ENCODE assay signal across 10 cellular contexts in genomic region chr9:126523621-126524111, GRCh38.
DNase-seq lines count a peak whose midpoint lies in the region; ATAC-seq and TF ChIP-seq lines count a peak whose summit lies in the region.
"Had no signal": no experiment of that assay in that cellular context is flagged by ENCODE, and none has a peak within 500 bp of the region (broad histone marks: within the 10 kb centered on the region; RNA-seq: fewer than 3 reads in every experiment).

No MANE protein-coding gene starts in this region.

- peaks cover 34% of the 10 kb centered on the region for H3K4me1 Mint-ChIP-seq in activated naive CD8-positive, alpha-beta T cell treated with anti-CD3 and anti-CD28 coated beads, Interleukin-2, amount 50 U/mL, for 24 hours

- TF ChIP-seq POLR2A in NB4 (IDR thresholded peaks at IDR 0.05; ENCODE audit: extremely low read depth, insufficient read length) = no peak

- no peaks in the 10 kb centered on the region for H3K9me3 Mint-ChIP-seq in activated naive CD8-positive, alpha-beta T cell treated with anti-CD3 and anti-CD28 coated beads, Interleukin-2, amount 50 U/mL, for 24 hours
- H3K9me3 Mint-ChIP-seq: endodermal cell had no signal

- DNase-seq in CD1c-positive myeloid dendritic cell (ENCODE audit: extremely low spot score) (peak; percentile 88), NB4 (ENCODE audit: low read depth) (peak; percentile 30), mucosa of descending colon (peak in 1 of 3 donors; percentile 44)
- DNase-seq in activated naive CD8-positive, alpha-beta T cell treated with anti-CD3 and anti-CD28 coated beads, Interleukin-2, amount 50 U/mL, for 24 hours = peak; percentile 41
- DNase-seq in NK-92 treated with Interleukin-12 subunit alpha and Interleukin-12 subunit beta, amount 100 ng/mL, for 24 hours (lab: John Stamatoyannopoulos, UW) = no peak
- DNase-seq: NCI-H1694 had no signal

- peaks cover 44% of the 10 kb centered on the region for H3K27me3 Mint-ChIP-seq in activated naive CD8-positive, alpha-beta T cell treated with anti-CD3 and anti-CD28 coated beads, Interleukin-2, amount 50 U/mL, for 24 hours

- no peaks in the 10 kb centered on the region for H3K9me3 ChIP-seq in mucosa of descending colon

- H3K36me3 ChIP-seq in mucosa of descending colon (ENCODE audit: low read depth) = no peaks in the 10 kb centered on the region

- H3K4me3 Mint-ChIP-seq in activated naive CD8-positive, alpha-beta T cell treated with anti-CD3 and anti-CD28 coated beads, Interleukin-2, amount 50 U/mL, for 24 hours = peak overlapping the region; percentile 50
- H3K4me3 Mint-ChIP-seq: endodermal cell had no signal

- TF ChIP-seq CTCF in NB4 (IDR thresholded peaks at IDR 0.05; ENCODE audit: low read depth, low read length) (no peak), mucosa of descending colon (IDR thresholded peaks at IDR 0.05) (no peak)

- H3K4me3 ChIP-seq in NB4 (ENCODE audit: low read depth, low read length) (no peak overlapping the region), mucosa of descending colon (no peak overlapping the region)

- peaks cover 2% of the 10 kb centered on the region for H3K4me1 ChIP-seq in mucosa of descending colon (ENCODE audit: low read depth)

- intact Hi-C loops in mucosa of descending colon (cut with DNase I, micrococcal nuclease) = no loop called here

- ATAC-seq in activated naive CD8-positive, alpha-beta T cell treated with anti-CD3 and anti-CD28 coated beads, Interleukin-2, amount 50 U/mL, for 24 hours = peak; percentile 75
- ATAC-seq in mucosa of descending colon = peak; percentile 59
- ATAC-seq in HG03175 (IDR thresholded peaks at IDR 0.05; ENCODE audit: unreplicated experiment) = no peak
- ATAC-seq in HG03432 (IDR thresholded peaks at IDR 0.05; ENCODE audit: unreplicated experiment) = no peak
- no peak for ATAC-seq in GM21515 (IDR thresholded peaks at IDR 0.05; ENCODE audit: unreplicated experiment)

- H3K27ac Mint-ChIP-seq in activated naive CD8-positive, alpha-beta T cell treated with anti-CD3 and anti-CD28 coated beads, Interleukin-2, amount 50 U/mL, for 24 hours = peak overlapping the region; percentile 12
- H3K27ac Mint-ChIP-seq: endodermal cell had no signal

- H3K36me3 Mint-ChIP-seq in activated naive CD8-positive, alpha-beta T cell treated with anti-CD3 and anti-CD28 coated beads, Interleukin-2, amount 50 U/mL, for 24 hours (ENCODE audit: low read depth) = no peaks in the 10 kb centered on the region

Comparison
In these comparisons a context has a peak if more than half of its experiments do, and no peak if none do; other contexts are left out.
1. ATAC-seq: peak in activated naive CD8-positive, alpha-beta T cell treated with anti-CD3 and anti-CD28 coated beads, Interleukin-2, amount 50 U/mL, for 24 hours (single experiment) and mucosa of descending colon (single experiment); none in HG03175 (single experiment), HG03432 (single experiment) and GM21515 (single experiment).